Comparison of ENCODE assay signal across 11 cellular contexts in genomic region chr3:23519548-23520208, GRCh38.
DNase-seq lines count a peak whose midpoint lies in the region; ATAC-seq lines count a peak whose summit lies in the region.
"Had no signal": no experiment of that assay in that cellular context is flagged by ENCODE, and none has a peak within 500 bp of the region (broad histone marks: within the 10 kb centered on the region; RNA-seq: fewer than 3 reads in every experiment).

No MANE protein-coding gene starts in this region.

- no peaks in the 10 kb centered on the region for H3K36me3 Mint-ChIP-seq in activated naive CD4-positive, alpha-beta T cell treated with anti-CD3 and anti-CD28 coated beads, Interleukin-2, amount 10 ng/mL, durations not matched to agents 7 days and 5 days

- no peaks in the 10 kb centered on the region for H3K27me3 Mint-ChIP-seq in activated naive CD4-positive, alpha-beta T cell treated with anti-CD3 and anti-CD28 coated beads, Interleukin-2, amount 10 ng/mL, durations not matched to agents 7 days and 5 days
- H3K27me3 Mint-ChIP-seq: activated naive CD8-positive, alpha-beta T cell had no signal

- no peak overlapping the region for H3K4me3 Mint-ChIP-seq in activated naive CD4-positive, alpha-beta T cell treated with anti-CD3 and anti-CD28 coated beads, Interleukin-2, amount 10 ng/mL, durations not matched to agents 7 days and 5 days
- H3K4me3 Mint-ChIP-seq: activated naive CD8-positive, alpha-beta T cell had no signal

- ATAC-seq in GM19397 (IDR thresholded peaks at IDR 0.05; ENCODE audit: unreplicated experiment) (peak; percentile 80), HG02798 (IDR thresholded peaks at IDR 0.05; ENCODE audit: poor library complexity, unreplicated experiment) (peak; percentile 77), HG03558 (IDR thresholded peaks at IDR 0.05; ENCODE audit: extremely low read depth, unreplicated experiment) (peak; percentile 46)

- no peaks in the 10 kb centered on the region for H3K9me3 Mint-ChIP-seq in activated naive CD4-positive, alpha-beta T cell treated with anti-CD3 and anti-CD28 coated beads, Interleukin-2, amount 10 ng/mL, durations not matched to agents 7 days and 5 days

- H3K27ac Mint-ChIP-seq in activated naive CD4-positive, alpha-beta T cell treated with anti-CD3 and anti-CD28 coated beads, Interleukin-2, amount 10 ng/mL, durations not matched to agents 7 days and 5 days, result no peak overlapping the region
- H3K27ac Mint-ChIP-seq: activated naive CD8-positive, alpha-beta T cell had no signal

- DNase-seq in Caki2 (ENCODE audit: low read depth), result peak; percentile 37
- DNase-seq in ACHN, result no peak
- no peak for DNase-seq in activated naive CD4-positive, alpha-beta T cell treated with anti-CD3 and anti-CD28 coated beads, Interleukin-2, amount 10 ng/mL, durations not matched to agents 7 days and 5 days
- no peak for DNase-seq in hepatic stellate cell (ENCODE audit: low spot score)
- DNase-seq in activated effector memory CD4-positive, alpha-beta T cell treated with anti-CD3 and anti-CD28 coated beads, Interleukin-2, amount 50 U/mL, for 16 hours, result no peak
- DNase-seq: retina, T-helper 1 cell had no signal

- in situ Hi-C loops in Caki2 (cut with HindIII; ENCODE audit: low pct_unique_long_range_greater_than_20kb, low sequenced_read_pairs) (no loop called here), ACHN (cut with HindIII; ENCODE audit: low pct_ligation_motif_present, low pct_unique_long_range_greater_than_20kb, low sequenced_read_pairs) (no loop called here)

- CTCF ChIA-PET in activated naive CD4-positive, alpha-beta T cell treated with anti-CD3 and anti-CD28 coated beads, Interleukin-2, amount 10 ng/mL, durations not matched to agents 7 days and 5 days (lab: Charles Lee), result interaction anchor here (0.6 kb wide), 1 partner anchor 86 kb away, joined by 3 read pairs; no protein-coding TSS in a partner anchor

- no peaks in the 10 kb centered on the region for H3K4me1 Mint-ChIP-seq in activated naive CD4-positive, alpha-beta T cell treated with anti-CD3 and anti-CD28 coated beads, Interleukin-2, amount 10 ng/mL, durations not matched to agents 7 days and 5 days
